ENCODE assay signal across 21 cellular contexts in genomic region chr11:95135155-95135554, GRCh38. TPM values are rescaled to one million over a fixed set of nuclear protein-coding genes. Genes with fewer than 3 reads are reported as not detected.
DNase-seq lines count a peak whose midpoint lies in the region; ATAC-seq, FAIRE-seq and TF ChIP-seq lines count a peak whose summit lies in the region.
"Had no signal": no experiment of that assay in that cellular context is flagged by ENCODE, and none has a peak within 500 bp of the region (broad histone marks: within the 10 kb centered on the region; RNA-seq: fewer than 3 reads in every experiment).

No MANE protein-coding gene starts in this region.

- no TSS peak for BruUV-seq in Calu3 (replicated peaks; lab: Mats Ljungman, UMichigan)

- CTCF ChIA-PET in Calu3 (lab: Charles Lee) = no interaction called here

- no peaks in the 10 kb centered on the region for H3K79me2 ChIP-seq in neural progenitor cell (ENCODE audit: low read depth)

- H3K36me3 ChIP-seq in pancreas = no peaks in the 10 kb centered on the region
- no peaks in the 10 kb centered on the region for H3K36me3 ChIP-seq in neural progenitor cell
- H3K36me3 ChIP-seq: lower lobe of right lung had no signal

- H2AFZ ChIP-seq in neural progenitor cell (replicated peaks) = no peak overlapping the region
- H2AFZ ChIP-seq: GM23338 had no signal

- H3K27ac ChIP-seq in caudate nucleus (ENCODE audit: low read depth, low read length) (peak overlapping the region; percentile 7), pancreas (peak overlapping the region in 1 of 4 donors; percentile 36), neural progenitor cell (no peak overlapping the region)
- H3K27ac ChIP-seq: lower lobe of right lung, tibial artery had no signal

- H3F3A ChIP-seq in neural progenitor cell (ENCODE audit: low read depth) = no peaks in the 10 kb centered on the region

- H3K27ac Mint-ChIP-seq in neural progenitor cell (no peak overlapping the region), endothelial cell (ENCODE audit: unreplicated experiment) (no peak overlapping the region), Calu3 (ENCODE audit: unreplicated experiment) (no peak overlapping the region)
- H3K27ac Mint-ChIP-seq: activated naive CD4-positive, alpha-beta T cell treated with anti-CD3 and anti-CD28 coated beads, Interleukin-2, amount 10 ng/mL, durations not matched to agents 7 days and 5 days; CD14-positive monocyte; GM23338; immature natural killer cell; stimulated activated memory B cell treated with anti-CD40 and anti-IgM and Interleukin-4, amounts not matched to agents 10 μg/mL and 1 μg/mL and 100 μg/mL, for 72 hours; T-cell had no signal

- H3K9me3 Mint-ChIP-seq in neural progenitor cell = no peaks in the 10 kb centered on the region
- H3K9me3 Mint-ChIP-seq in endothelial cell (ENCODE audit: unreplicated experiment) = no peaks in the 10 kb centered on the region
- no peaks in the 10 kb centered on the region for H3K9me3 Mint-ChIP-seq in Calu3 (ENCODE audit: low read depth, unreplicated experiment)
- H3K9me3 Mint-ChIP-seq: activated naive CD4-positive, alpha-beta T cell treated with anti-CD3 and anti-CD28 coated beads, Interleukin-2, amount 10 ng/mL, durations not matched to agents 7 days and 5 days; GM23338; immature natural killer cell; naive B cell; stimulated activated memory B cell treated with anti-CD40 and anti-IgM and Interleukin-4, amounts not matched to agents 10 μg/mL and 1 μg/mL and 100 μg/mL, for 72 hours; T-cell had no signal

- TF ChIP-seq CTCF in pancreas (IDR thresholded peaks at IDR 0.05) = no peak
- TF ChIP-seq CTCF in neural progenitor cell (IDR thresholded peaks at IDR 0.05) = no peak
- no peak for TF ChIP-seq CTCF in endothelial cell (IDR thresholded peaks at IDR 0.05; ENCODE audit: unreplicated experiment)
- no peak for TF ChIP-seq CTCF in Calu3 (IDR thresholded peaks at IDR 0.05; ENCODE audit: unreplicated experiment)

- H3K9me3 ChIP-seq in pancreas (no peaks in the 10 kb centered on the region), neural progenitor cell (ENCODE audit: low read depth) (no peaks in the 10 kb centered on the region)
- H3K9me3 ChIP-seq: lower lobe of right lung, tibial artery had no signal

- H3K36me3 Mint-ChIP-seq in neural progenitor cell (peaks cover 3% of the 10 kb centered on the region), endothelial cell (ENCODE audit: low read depth, unreplicated experiment) (no peaks in the 10 kb centered on the region), Calu3 (ENCODE audit: insufficient read depth, unreplicated experiment) (no peaks in the 10 kb centered on the region)
- H3K36me3 Mint-ChIP-seq: CD14-positive monocyte had no signal

- no peak for FAIRE-seq in pancreas (lab: Jason Lieb, UNC)

- no peaks in the 10 kb centered on the region for H4K20me1 ChIP-seq in neural progenitor cell (ENCODE audit: low read depth)

- intact Hi-C loops in pancreas (cut with DNase I) = no loop called here
- intact Hi-C loops in Calu3 (cut with micrococcal nuclease; ENCODE audit: unreplicated experiment) = no loop called here

- H3K4me1 ChIP-seq in pancreas = peaks cover 0 to 7% (median 7%) of the 10 kb centered on the region in 3 donors
- no peaks in the 10 kb centered on the region for H3K4me1 ChIP-seq in neural progenitor cell
- H3K4me1 ChIP-seq: lower lobe of right lung had no signal

- DNase-seq in DMS79 treated with DMSO at 0.1 percent for 48 hours (lab: John Stamatoyannopoulos, UW) (peak; percentile 85), NCI-H446 (lab: John Stamatoyannopoulos, UW) (peak; percentile 59 to 85), caudate nucleus (lab: John Stamatoyannopoulos, UW) (no peak), pancreas (peak in 4 of 6 donors; percentile 26 to 55 (median 36)), neural progenitor cell (ENCODE audit: low spot score) (no peak), OCI-M1 (lab: John Stamatoyannopoulos, UW) (no peak), endothelial cell (ENCODE audit: low spot score) (no peak), Calu3 (no peak)
- DNase-seq: activated CD4-positive, alpha-beta T cell treated with anti-CD3 and anti-CD28 coated beads, Interleukin-2, amount 50 U/mL, for 48 hours; activated naive CD4-positive, alpha-beta T cell treated with anti-CD3 and anti-CD28 coated beads, Interleukin-2, amount 10 ng/mL, durations not matched to agents 7 days and 5 days; DMS53; immature natural killer cell; lower lobe of right lung; naive B cell; NCI-H2227 treated with DMSO at 0.1 percent for 48 hours; stimulated activated CD4-positive, alpha-beta T cell treated with anti-CD3 and anti-CD28 coated beads, Interleukin-12 subunit alpha, Interleukin-12 subunit beta, amount 100 ng/mL, for 4 hours; T-cell; tibial artery had no signal

- peak in 3 of 4 donors; percentile 61 to 76 (median 69) for ATAC-seq in pancreas
- ATAC-seq: GM23338; stimulated activated memory B cell treated with anti-CD40 and anti-IgM and Interleukin-4, amounts not matched to agents 10 μg/mL and 1 μg/mL and 100 μg/mL, for 72 hours; T-cell had no signal

- H3K27me3 Mint-ChIP-seq in neural progenitor cell (ENCODE audit: insufficient read depth, low read depth) (no peaks in the 10 kb centered on the region), endothelial cell (ENCODE audit: unreplicated experiment) (no peaks in the 10 kb centered on the region), Calu3 (ENCODE audit: unreplicated experiment) (no peaks in the 10 kb centered on the region)
- H3K27me3 Mint-ChIP-seq: naive B cell; stimulated activated memory B cell treated with anti-CD40 and anti-IgM and Interleukin-4, amounts not matched to agents 10 μg/mL and 1 μg/mL and 100 μg/mL, for 72 hours; T-cell had no signal

- WGBS in pancreas, 2 donors = 13 to 57% methylated on average over 3 to 6 of the region's 6 CpGs

- H3K4me1 Mint-ChIP-seq in neural progenitor cell (no peaks in the 10 kb centered on the region), endothelial cell (ENCODE audit: unreplicated experiment) (no peaks in the 10 kb centered on the region), Calu3 (ENCODE audit: low read depth, unreplicated experiment) (no peaks in the 10 kb centered on the region)
- H3K4me1 Mint-ChIP-seq: GM23338; stimulated activated memory B cell treated with anti-CD40 and anti-IgM and Interleukin-4, amounts not matched to agents 10 μg/mL and 1 μg/mL and 100 μg/mL, for 72 hours; T-cell had no signal

- H3K27me3 ChIP-seq in pancreas (no peaks in the 10 kb centered on the region), neural progenitor cell (peaks cover 14% of the 10 kb centered on the region)
- H3K27me3 ChIP-seq: tibial artery had no signal

- H3K4me3 Mint-ChIP-seq in neural progenitor cell (no peak overlapping the region), endothelial cell (ENCODE audit: unreplicated experiment) (no peak overlapping the region), Calu3 (ENCODE audit: low read depth, unreplicated experiment) (no peak overlapping the region)
- H3K4me3 Mint-ChIP-seq: activated naive CD4-positive, alpha-beta T cell treated with anti-CD3 and anti-CD28 coated beads, Interleukin-2, amount 10 ng/mL, durations not matched to agents 7 days and 5 days; CD14-positive monocyte; GM23338; immature natural killer cell; naive B cell; stimulated activated memory B cell treated with anti-CD40 and anti-IgM and Interleukin-4, amounts not matched to agents 10 μg/mL and 1 μg/mL and 100 μg/mL, for 72 hours; T-cell had no signal

- no peak overlapping the region for H3K4me2 ChIP-seq in neural progenitor cell
- H3K4me2 ChIP-seq: GM23338 had no signal

- H3K9ac ChIP-seq in neural progenitor cell = no peak overlapping the region

- H3K4me3 ChIP-seq in pancreas = no peak overlapping the region
- H3K4me3 ChIP-seq in neural progenitor cell = no peak overlapping the region
- H3K4me3 ChIP-seq: GM23338, lower lobe of right lung, tibial artery had no signal

RNA-seq across cellular contexts. Expression of gene ENDOD1, which starts 45.5 kb away (rescaled TPM):
- 1 to 10 TPM; 3.3 to 8.9 (median 5.1) TPM for total RNA-seq in pancreas
- polyA plus RNA-seq in pancreas = 1 to 10 TPM; 2.0 to 5.8 TPM
- total RNA-seq in neural progenitor cell (ENCODE audit: low replicate concordance) = 1.9 and 2.0 TPM in 2 replicates
- 4.5 TPM for total RNA-seq in endothelial cell (ENCODE audit: unreplicated experiment)
- total RNA-seq in Calu3 (2022) = 29.4 and 30.3 TPM in 2 replicates

Comparison
In these comparisons a context has a peak if more than half of its experiments do, and no peak if none do; other contexts are left out.
1. DNase-seq: peak in DMS79 treated with DMSO at 0.1 percent for 48 hours (single experiment), NCI-H446 (2 of 2) and pancreas (4 of 6); none in caudate nucleus (0 of 61), neural progenitor cell (single experiment), OCI-M1 (single experiment), endothelial cell (single experiment) and Calu3 (single experiment).